8 cellular contexts compared by ENCODE assay signal in genomic region chr11:1050581-1051355, GRCh38.
DNase-seq lines count a peak whose midpoint lies in the region; ATAC-seq lines count a peak whose summit lies in the region.

No MANE protein-coding gene starts in this region.

- H3K36me3 Mint-ChIP-seq in memory B cell: no peaks in the 10 kb centered on the region

- H3K4me3 Mint-ChIP-seq in memory B cell: no peak overlapping the region

- no peak overlapping the region for H3K27ac Mint-ChIP-seq in memory B cell

- DNase-seq in GM04504 (ENCODE audit: low read depth) (peak; percentile 15), NCI-H510A treated with DMSO at 0.1 percent for 48 hours (lab: John Stamatoyannopoulos, UW) (peak; percentile 54), memory B cell (ENCODE audit: low spot score in 2 of 2) (peak; percentile 63 to 73), T1000 (lab: John Stamatoyannopoulos, UW) (no peak)
- peak; percentile 76 to 79 for DNase-seq in activated CD4-positive, alpha-beta T cell treated with anti-CD3 and anti-CD28 coated beads, Interleukin-2, amount 50 U/mL, for 48 hours
- peak; percentile 60 for DNase-seq in effector CD4-positive, alpha-beta T cell
- peak; percentile 54 to 58 for DNase-seq in stimulated activated CD8-positive, alpha-beta memory T cell treated with anti-CD3 and anti-CD28 coated beads, Interleukin-15, amount 100 ng/mL, for 48 hours (ENCODE audit: low read depth in 2 of 2)

- no peaks in the 10 kb centered on the region for H3K9me3 Mint-ChIP-seq in memory B cell

- peak; percentile 87 for ATAC-seq in HG03159 (IDR thresholded peaks at IDR 0.05; ENCODE audit: unreplicated experiment)
- ATAC-seq in memory B cell (ENCODE audit: low read depth): peak; percentile 100

- H3K27me3 Mint-ChIP-seq in memory B cell: peaks cover 24% of the 10 kb centered on the region

- H3K4me1 Mint-ChIP-seq in memory B cell: no peaks in the 10 kb centered on the region
